9 cellular contexts compared by ENCODE assay signal in genomic region chr18:10519366-10519765, GRCh38. TPM values are rescaled to one million over a fixed set of nuclear protein-coding genes. Genes with fewer than 3 reads are reported as not detected.
DNase-seq lines count a peak whose midpoint lies in the region; ATAC-seq and TF ChIP-seq lines count a peak whose summit lies in the region.
"Had no signal": no experiment of that assay in that cellular context is flagged by ENCODE, and none has a peak within 500 bp of the region (broad histone marks: within the 10 kb centered on the region; RNA-seq: fewer than 3 reads in every experiment).

No MANE protein-coding gene starts in this region.

- in situ Hi-C loops in GM13976 (cut with MboI; ENCODE audit: low sequenced_read_pairs, unreplicated experiment): no loop called here

- H3K9ac ChIP-seq in BLaER1 treated with 17β-estradiol and CSF1 and Interleukin-3, amounts not matched to agents 10 nM and 100 nM: peak overlapping the region in 4 of 11 experiments; percentile 20 to 60 (median 42); a peak in 3 of 22 replicates
- peak overlapping the region; percentile 66 for H3K9ac ChIP-seq in adipocyte (ENCODE audit: low read length)

- peaks cover 0 to 11% (median 8%) of the 10 kb centered on the region in 11 experiments; a peak in 11 of 22 replicates for H3K9me3 ChIP-seq in BLaER1 treated with 17β-estradiol and CSF1 and Interleukin-3, amounts not matched to agents 10 nM and 100 nM (replicated peaks in 1 of 11)
- H3K9me3 ChIP-seq in adipocyte (ENCODE audit: control insufficient read depth, low read length) (peaks cover 8% of the 10 kb centered on the region), left ventricle myocardium inferior (replicated peaks) (peaks cover 4% of the 10 kb centered on the region)
- H3K9me3 ChIP-seq: right lobe of liver had no signal

- no peak for TF ChIP-seq CTCF in left ventricle myocardium inferior (IDR thresholded peaks at IDR 0.05; ENCODE audit: borderline replicate concordance)
- TF ChIP-seq CTCF in GM13976 (IDR thresholded peaks at IDR 0.05; ENCODE audit: borderline replicate concordance, control extremely low read depth, extremely low read depth, insufficient read depth, missing control alignments): no peak

- H3K4me1 ChIP-seq in BLaER1 treated with 17β-estradiol and CSF1 and Interleukin-3, amounts not matched to agents 10 nM and 100 nM: peaks cover 23 to 36% (median 27%) of the 10 kb centered on the region in 10 experiments
- peaks cover 28% of the 10 kb centered on the region for H3K4me1 ChIP-seq in adipocyte (ENCODE audit: control insufficient read depth, insufficient read depth, low read length)
- peaks cover 25% of the 10 kb centered on the region for H3K4me1 ChIP-seq in left ventricle myocardium inferior

- intact Hi-C loops in left ventricle myocardium inferior (cut with micrococcal nuclease): no loop called here

- H3K27ac ChIP-seq in BLaER1 treated with 17β-estradiol and CSF1 and Interleukin-3, amounts not matched to agents 10 nM and 100 nM: peak overlapping the region in 6 of 11 experiments; percentile 24 to 68 (median 56); a peak in 11 of 22 replicates
- H3K27ac ChIP-seq in left ventricle myocardium inferior (replicated peaks) (peak overlapping the region; percentile 74), skin epidermis (peak overlapping the region in 13 of 21 experiments; percentile 9 to 84 (median 37))
- H3K27ac ChIP-seq: right lobe of liver had no signal

- no peak for ATAC-seq in GM21367 (IDR thresholded peaks at IDR 0.05; ENCODE audit: unreplicated experiment)

- no peak overlapping the region; a peak in 1 of 20 replicates for H3K4me3 ChIP-seq in BLaER1 treated with 17β-estradiol and CSF1 and Interleukin-3, amounts not matched to agents 10 nM and 100 nM
- H3K4me3 ChIP-seq in adipocyte (ENCODE audit: low read length) (peak overlapping the region; percentile 55), left ventricle myocardium inferior (no peak overlapping the region), skin epidermis (no peak overlapping the region)
- H3K4me3 ChIP-seq: right lobe of liver had no signal

- no peaks in the 10 kb centered on the region for H3K27me3 ChIP-seq in BLaER1 treated with 17β-estradiol and CSF1 and Interleukin-3, amounts not matched to agents 10 nM and 100 nM
- H3K27me3 ChIP-seq in adipocyte (replicated peaks; ENCODE audit: control insufficient read depth, insufficient read depth, low read length) (peaks cover 3% of the 10 kb centered on the region), left ventricle myocardium inferior (ENCODE audit: low read depth) (no peaks in the 10 kb centered on the region)
- H3K27me3 ChIP-seq: right lobe of liver had no signal

- DNase-seq in adipocyte (ENCODE audit: low read depth) (no peak), left ventricle myocardium inferior (no peak), GM13976 (ENCODE audit: low spot score) (no peak), SIG-M5 treated with dmso at 0.1 percent for 504 hours (lab: John Stamatoyannopoulos, UW; ENCODE audit: unreplicated experiment) (no peak)
- no peak for DNase-seq in activated CD4-positive, alpha-beta T cell treated with anti-CD3 and anti-CD28 coated beads, Interleukin-2, amount 50 U/mL, for 4 hours

- H3K4me2 ChIP-seq in BLaER1 treated with 17β-estradiol and CSF1 and Interleukin-3, amounts not matched to agents 10 nM and 100 nM: peak overlapping the region; percentile 38 to 76 (median 69)

- H3K36me3 ChIP-seq in BLaER1 treated with 17β-estradiol and CSF1 and Interleukin-3, amounts not matched to agents 10 nM and 100 nM: no peaks in the 10 kb centered on the region
- H3K36me3 ChIP-seq in adipocyte (ENCODE audit: control insufficient read depth, insufficient read depth, low read length, severe bottlenecking): no peaks in the 10 kb centered on the region
- H3K36me3 ChIP-seq in left ventricle myocardium inferior: no peaks in the 10 kb centered on the region
- H3K36me3 ChIP-seq: right lobe of liver had no signal

- H4K20me1 ChIP-seq in BLaER1 treated with 17β-estradiol and CSF1 and Interleukin-3, amounts not matched to agents 10 nM and 100 nM: no peaks in the 10 kb centered on the region

RNA-seq across cellular contexts. Expression of gene NAPG, which starts 6.5 kb away (rescaled TPM):
- total RNA-seq in left ventricle myocardium inferior: 31.2 TPM
